8 cellular contexts compared by ENCODE assay signal in the genomic region with DNA sequence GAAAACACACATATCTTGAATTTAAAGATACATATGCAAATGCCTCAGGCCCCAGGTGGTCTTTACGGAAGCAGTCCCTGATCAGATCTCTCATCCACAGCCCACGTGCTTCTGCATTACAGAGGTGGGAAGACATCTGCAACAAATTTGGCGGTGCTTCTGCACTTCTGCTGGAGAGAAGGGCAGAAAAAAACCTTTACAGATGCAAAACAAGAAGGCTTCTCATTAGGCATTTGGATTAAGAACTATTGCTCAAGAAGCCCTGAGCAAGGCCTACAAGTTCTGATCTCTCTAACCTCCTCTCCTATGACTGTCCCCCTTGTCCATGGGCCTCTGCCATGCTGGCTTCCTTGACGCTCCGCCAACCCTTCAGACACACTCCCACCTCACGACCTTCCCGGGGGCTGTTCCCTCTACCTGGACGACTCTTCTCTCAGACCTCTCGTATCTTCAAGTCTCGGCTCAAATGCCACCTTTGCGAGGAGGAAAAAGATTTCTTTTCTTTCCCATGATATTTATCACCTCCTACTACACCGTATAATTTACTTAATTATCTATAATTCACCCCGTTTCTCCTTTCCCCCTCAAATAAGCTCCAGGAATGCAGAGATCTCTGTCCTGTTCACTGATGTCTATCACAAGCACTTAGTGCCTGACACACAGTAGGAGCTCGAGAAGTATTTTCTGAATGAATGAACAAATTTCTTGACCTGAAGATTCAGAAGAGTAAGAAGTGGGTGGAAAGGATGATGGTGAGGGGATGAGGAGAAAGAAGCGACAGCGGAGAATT. TPM values are rescaled to one million over a fixed set of nuclear protein-coding genes. Genes with fewer than 3 reads are reported as not detected.
A peak's percentile ranks its signal among the peaks of the same experiment; 100 is the strongest.
DNase-seq lines count a peak whose midpoint lies in the region; ATAC-seq and TF ChIP-seq lines count a peak whose summit lies in the region.

No MANE protein-coding gene starts in this region.

- DNase-seq in GM12864 (ENCODE audit: low read depth) (no peak), PC-3 (no peak), epithelial cell of esophagus (ENCODE audit: low read depth) (peak; percentile 20), osteocyte (ENCODE audit: extremely low spot score, unreplicated experiment) (no peak), hippocampal formation (lab: John Stamatoyannopoulos, UW) (no peak)

- no peaks in the 10 kb centered on the region for H3F3A ChIP-seq in PC-3 (ENCODE audit: low read length, unreplicated experiment)

- no peaks in the 10 kb centered on the region for H3K27me3 Mint-ChIP-seq in osteocyte (ENCODE audit: unreplicated experiment)

- H3K4me3 ChIP-seq in GM12864 (ENCODE audit: low read depth, low read length) (peak overlapping the region; percentile 94), PC-3 (ENCODE audit: low read length) (peak overlapping the region; percentile 76), epithelial cell of esophagus (ENCODE audit: low read length) (peak overlapping the region; percentile 74)

- H3K36me3 Mint-ChIP-seq in osteocyte (ENCODE audit: unreplicated experiment): peaks cover 7% of the 10 kb centered on the region

- H3K27me3 ChIP-seq in PC-3 (ENCODE audit: low read length): no peaks in the 10 kb centered on the region

- H2AFZ ChIP-seq in PC-3 (ENCODE audit: low read length): peak overlapping the region; percentile 62

- peak overlapping the region; percentile 95 for H3K4me2 ChIP-seq in PC-3 (ENCODE audit: low read length)

- peak overlapping the region; percentile 86 for H3K9ac ChIP-seq in PC-3 (ENCODE audit: low read length)

- H3K4me3 Mint-ChIP-seq in osteocyte (ENCODE audit: unreplicated experiment): peak overlapping the region; percentile 84

- H3K9me3 ChIP-seq in PC-3 (ENCODE audit: low read length): no peaks in the 10 kb centered on the region

- TSS peak; percentile 54 for BruUV-seq in PC-3 (replicated peaks; lab: Mats Ljungman, UMichigan)

- H3K27ac ChIP-seq in PC-3 (ENCODE audit: low read length): no peak overlapping the region

- no peak for ATAC-seq in PC-3
- ATAC-seq in HG03025 (IDR thresholded peaks at IDR 0.05; ENCODE audit: low FRiP score, unreplicated experiment): no peak
- no peak for ATAC-seq in HG03565 (IDR thresholded peaks at IDR 0.05; ENCODE audit: unreplicated experiment)
- ATAC-seq in HG03196 (IDR thresholded peaks at IDR 0.05; ENCODE audit: unreplicated experiment): no peak

- H3K4me1 Mint-ChIP-seq in osteocyte (ENCODE audit: unreplicated experiment): peaks cover 23% of the 10 kb centered on the region

- H3K9me2 ChIP-seq in PC-3 (replicated peaks; ENCODE audit: low read length): no peaks in the 10 kb centered on the region

- H4K20me1 ChIP-seq in PC-3 (ENCODE audit: low read length): peaks cover 7% of the 10 kb centered on the region

- H3K36me3 ChIP-seq in PC-3 (ENCODE audit: low read depth, low read length): 0 out of 2 replicates have a peak, but pooled peaks cover 4% of the 10 kb centered on the region

- H3K9me3 Mint-ChIP-seq in osteocyte (ENCODE audit: unreplicated experiment): no peaks in the 10 kb centered on the region

- TF ChIP-seq CTCF in GM12864 (IDR thresholded peaks at IDR 0.05; ENCODE audit: low read depth, low read length, missing control alignments) (no peak), PC-3 (conservative IDR thresholded peaks at IDR 0.05; ENCODE audit: low read depth, low read length) (no peak), epithelial cell of esophagus (IDR thresholded peaks at IDR 0.05; ENCODE audit: insufficient read depth, low read depth, low read length, missing control alignments) (no peak), osteocyte (IDR thresholded peaks at IDR 0.05) (no peak)

- intact Hi-C loops in PC-3 (cut with micrococcal nuclease): loop anchor here (2.0 kb wide), 1 partner anchor 137 kb away; a partner anchor contains a TSS

- H3K4me1 ChIP-seq in PC-3 (ENCODE audit: insufficient read depth, low read length): peaks cover 9% of the 10 kb centered on the region; the same call in 1 of the 2 replicates

- POLR2A ChIA-PET in PC-3 (lab: Charles Lee; ENCODE audit: unreplicated experiment): no interaction called here

- H3K79me2 ChIP-seq in PC-3 (ENCODE audit: low read length): peaks cover 58% of the 10 kb centered on the region

- peak overlapping the region; percentile 90 for H3K27ac Mint-ChIP-seq in osteocyte (ENCODE audit: unreplicated experiment)

- CTCF ChIA-PET in PC-3 (lab: Charles Lee): no interaction called here

RNA-seq across cellular contexts. Expression of a gene that starts 1.1 kb away (rescaled TPM):
- total RNA-seq in PC-3 (2014; rRNA removed): 14.5 and 16.0 TPM in 2 replicates
- total RNA-seq in osteocyte: 19.6 and 23.4 TPM in 2 replicates
